In the genomic region with DNA sequence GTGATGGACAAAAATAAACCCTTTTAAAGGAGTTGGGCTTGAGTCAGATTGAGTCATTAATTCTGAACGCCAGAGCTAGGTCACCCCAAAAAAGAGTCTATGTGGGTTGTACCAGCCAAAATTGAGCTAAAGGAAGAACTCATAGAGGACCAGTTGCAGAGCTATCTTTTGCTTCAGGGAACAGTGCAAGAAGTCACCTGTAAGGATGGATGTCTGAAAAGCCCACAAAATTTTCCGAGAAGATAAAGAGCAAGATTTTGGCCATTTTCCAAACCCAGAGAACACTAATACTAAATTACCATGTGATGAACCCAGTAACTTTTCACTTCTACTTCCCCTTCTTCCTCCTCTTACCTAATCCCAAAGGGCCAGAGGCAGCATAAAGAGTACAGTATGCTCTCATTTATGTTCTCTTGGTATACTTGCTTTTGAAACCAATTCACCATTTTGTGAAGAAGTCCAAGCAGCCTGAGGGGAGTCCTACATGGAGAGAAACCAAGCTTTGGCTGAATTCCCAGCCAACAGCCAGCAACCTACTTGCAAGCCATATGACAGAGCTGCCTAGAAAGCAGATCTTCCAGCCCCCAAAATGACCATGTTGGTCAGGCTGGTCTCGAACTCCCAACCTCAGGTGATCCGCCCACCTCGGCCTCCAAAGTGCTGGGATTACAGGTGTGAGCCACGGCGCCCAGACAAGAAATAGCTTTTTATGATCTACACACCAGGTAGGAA, we compare ENCODE assay signal across 11 cellular contexts.
A peak's percentile ranks its signal among the peaks of the same experiment; 100 is the strongest.
DNase-seq lines count a peak whose midpoint lies in the region; ATAC-seq and TF ChIP-seq lines count a peak whose summit lies in the region.
"Had no signal": no experiment of that assay in that cellular context is flagged by ENCODE, and none has a peak within 500 bp of the region (broad histone marks: within the 10 kb centered on the region; RNA-seq: fewer than 3 reads in every experiment).

No MANE protein-coding gene starts in this region.

- H4K20me1 ChIP-seq in mammary epithelial cell (ENCODE audit: insufficient read depth, low read length) (no peaks in the 10 kb centered on the region), osteoblast (ENCODE audit: insufficient read depth, low read length) (no peaks in the 10 kb centered on the region)

- peak; percentile 77 for ATAC-seq in GM18505 (IDR thresholded peaks at IDR 0.05; ENCODE audit: unreplicated experiment)
- peak; percentile 84 for ATAC-seq in GM21529 (IDR thresholded peaks at IDR 0.05; ENCODE audit: unreplicated experiment)
- peak; percentile 58 for ATAC-seq in HG03108 (IDR thresholded peaks at IDR 0.05; ENCODE audit: unreplicated experiment)
- no peak for ATAC-seq in heart left ventricle
- ATAC-seq: esophagus mucosa had no signal

- in situ Hi-C loops in mammary epithelial cell (cut with MboI; ENCODE audit: low sequenced_read_pairs in 2 of 2), result no loop called here

- no peaks in the 10 kb centered on the region for H3K27me3 ChIP-seq in heart left ventricle
- peaks cover 2% of the 10 kb centered on the region for H3K27me3 ChIP-seq in mammary epithelial cell (ENCODE audit: insufficient read depth, low read length)
- no peaks in the 10 kb centered on the region for H3K27me3 ChIP-seq in osteoblast (ENCODE audit: insufficient read depth, low read length)

- H3K4me3 ChIP-seq in heart left ventricle (no peak overlapping the region), mammary epithelial cell (replicated peaks in 1 of 3; ENCODE audit: insufficient read depth in 1 of 3, low read depth in 2 of 3, low read length in 3 of 3) (no peak overlapping the region), osteoblast (ENCODE audit: insufficient read depth, low read length) (no peak overlapping the region)

- H3K9me3 ChIP-seq in heart left ventricle (no peaks in the 10 kb centered on the region), mammary epithelial cell (replicated peaks; ENCODE audit: insufficient read depth, low read length) (no peaks in the 10 kb centered on the region), osteoblast (ENCODE audit: low read depth, low read length) (no peaks in the 10 kb centered on the region)

- peak; percentile 7 for DNase-seq in RPMI8226
- DNase-seq in heart left ventricle, result no peak
- DNase-seq in mammary epithelial cell, result no peak
- no peak for DNase-seq in activated CD4-positive, alpha-beta T cell treated with anti-CD3 and anti-CD28 coated beads, Interleukin-2, amount 50 U/mL, for 4 hours
- DNase-seq in osteoblast (ENCODE audit: insufficient read length, low spot score, missing footprints), result no peak
- DNase-seq: NCI-H187 treated with DMSO at 0.1 percent for 48 hours, occipital lobe had no signal

- BruUV-seq in mammary epithelial cell (replicated peaks; lab: Mats Ljungman, UMichigan), result no TSS peak

- H3K9ac ChIP-seq in mammary epithelial cell (ENCODE audit: insufficient read depth, low read length), result no peak overlapping the region

- dilution Hi-C loops in mammary epithelial cell (cut with HindIII; ENCODE audit: low sequenced_read_pairs), result no loop called here

- TF ChIP-seq CTCF in heart left ventricle (IDR thresholded peaks at IDR 0.05), result no peak
- TF ChIP-seq CTCF in mammary epithelial cell (conservative IDR thresholded peaks at IDR 0.05 in 1 of 2, IDR thresholded peaks at IDR 0.05 in 1 of 2; ENCODE audit: extremely low read depth in 1 of 2, insufficient read depth in 1 of 2, low read depth in 1 of 2, low read length in 2 of 2), result no peak
- TF ChIP-seq CTCF in osteoblast (IDR thresholded peaks at IDR 0.05; ENCODE audit: extremely low read depth, low read depth, low read length), result no peak

- H3K27ac ChIP-seq in heart left ventricle, result no peak overlapping the region
- H3K27ac ChIP-seq in mammary epithelial cell (ENCODE audit: insufficient read depth, low read depth, low read length), result no peak overlapping the region
- H3K27ac ChIP-seq in osteoblast (ENCODE audit: low read depth, low read length), result no peak overlapping the region

- CTCF ChIA-PET in mammary epithelial cell (lab: Charles Lee; ENCODE audit: low non-redundant PET), result no interaction called here

- H3K79me2 ChIP-seq in mammary epithelial cell (ENCODE audit: insufficient read depth, low read length), result no peaks in the 10 kb centered on the region
- H3K79me2 ChIP-seq in osteoblast (ENCODE audit: insufficient read depth, low read length), result no peaks in the 10 kb centered on the region

- H3K4me2 ChIP-seq in mammary epithelial cell (ENCODE audit: insufficient read depth, low read depth, low read length) (no peak overlapping the region), osteoblast (ENCODE audit: insufficient read depth, low read length) (no peak overlapping the region)

- no peaks in the 10 kb centered on the region for H3K36me3 ChIP-seq in heart left ventricle
- no peaks in the 10 kb centered on the region for H3K36me3 ChIP-seq in mammary epithelial cell (ENCODE audit: insufficient read depth, low read length)
- no peaks in the 10 kb centered on the region for H3K36me3 ChIP-seq in osteoblast (ENCODE audit: insufficient read depth, low read length)

- H3K4me1 ChIP-seq in heart left ventricle, result no peaks in the 10 kb centered on the region
- no peaks in the 10 kb centered on the region for H3K4me1 ChIP-seq in mammary epithelial cell (ENCODE audit: insufficient read depth, low read length)
- no peaks in the 10 kb centered on the region for H3K4me1 ChIP-seq in osteoblast (ENCODE audit: insufficient read depth, low read length)

- H2AFZ ChIP-seq in mammary epithelial cell (ENCODE audit: low read depth, low read length) (no peak overlapping the region), osteoblast (ENCODE audit: low read length) (no peak overlapping the region)

- 71 to 74% (median 72%) methylated on average over 7 of the region's 7 CpGs for WGBS in heart left ventricle, 4 donors
- 52% methylated on average over 7 of the region's 7 CpGs for WGBS in mammary epithelial cell (ENCODE audit: low coverage, missing lambda C conversion rate)

- no peak for TF ChIP-seq POLR2A in GM18505 (IDR thresholded peaks at IDR 0.05; ENCODE audit: borderline replicate concordance, extremely low read depth, insufficient read depth, insufficient read length)
- no peak for TF ChIP-seq POLR2A in heart left ventricle (IDR thresholded peaks at IDR 0.05)

- intact Hi-C loops in heart left ventricle (cut with DNase I) (no loop called here), mammary epithelial cell (cut with micrococcal nuclease) (no loop called here)

Comparison
In these comparisons a context has a peak if more than half of its experiments do, and no peak if none do; other contexts are left out.
1. ATAC-seq: peak in GM18505 (single experiment), GM21529 (single experiment) and HG03108 (single experiment); none in heart left ventricle (0 of 4).